ENCODE assay signal across 22 cellular contexts in the genomic region with DNA sequence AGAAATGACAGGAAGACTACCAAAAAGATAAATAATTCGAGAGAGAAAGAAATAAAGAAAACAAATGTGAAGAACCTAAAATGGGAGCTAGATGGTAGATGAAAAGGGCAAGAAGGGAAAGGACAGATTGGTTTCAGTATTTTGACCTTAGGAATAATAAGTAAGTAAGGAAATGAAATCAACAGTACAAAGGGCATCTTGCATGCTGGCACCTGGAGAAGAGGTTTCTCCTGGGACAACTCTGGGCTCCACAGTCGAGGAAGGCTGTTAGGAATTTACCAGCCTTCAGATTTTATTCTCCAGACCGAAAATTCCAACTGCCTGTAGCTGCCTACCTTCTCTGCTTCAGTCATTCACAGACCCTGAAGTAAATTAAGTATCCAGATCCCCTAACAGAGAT.
A peak's percentile ranks its signal among the peaks of the same experiment; 100 is the strongest.
DNase-seq lines count a peak whose midpoint lies in the region; ATAC-seq, FAIRE-seq and TF ChIP-seq lines count a peak whose summit lies in the region.
"Had no signal": no experiment of that assay in that cellular context is flagged by ENCODE, and none has a peak within 500 bp of the region (broad histone marks: within the 10 kb centered on the region; RNA-seq: fewer than 3 reads in every experiment).

No MANE protein-coding gene starts in this region.

- DNase-seq in A549 (ENCODE audit: low read depth in 1 of 2, low spot score in 1 of 2), result no peak
- no peak for DNase-seq in IMR-90
- no peak for DNase-seq in hepatocyte (ENCODE audit: low spot score)
- no peak for DNase-seq in neural crest cell (ENCODE audit: low read depth, low spot score)
- DNase-seq in upper lobe of right lung, result no peak
- no peak for DNase-seq in foreskin fibroblast
- DNase-seq in GM23338 (ENCODE audit: low spot score), result no peak
- DNase-seq in stimulated activated naive CD8-positive, alpha-beta T cell treated with anti-CD3 and anti-CD28 coated beads, Interleukin-15, amount 100 ng/mL, for 72 hours, result no peak
- DNase-seq: BE2C; CD4-positive, CD25-positive, alpha-beta regulatory T cell; COR-L47; MV-4-11; NCI-H1694 treated with DMSO at 0.1 percent for 48 hours; NCI-H2227 treated with DMSO at 0.1 percent for 48 hours; NCI-H510A treated with DMSO at 0.1 percent for 48 hours; PC-3; SIG-M5 had no signal

- peaks cover 22 to 44% of the 10 kb centered on the region in 2 experiments for H3K79me1 ChIP-seq in IMR-90 (ENCODE audit: low read depth in 1 of 2, low read length in 2 of 2)

- in situ Hi-C loops in IMR-90 (cut with MboI; ENCODE audit: low sequenced_read_pairs), result no loop called here

- H4K20me1 ChIP-seq in IMR-90 (ENCODE audit: insufficient read depth, low read length) (peaks cover 21% of the 10 kb centered on the region), hepatocyte (ENCODE audit: insufficient read depth, poor library complexity, severe bottlenecking) (no peaks in the 10 kb centered on the region), GM23338 (replicated peaks; ENCODE audit: insufficient read depth) (no peaks in the 10 kb centered on the region)

- intact Hi-C loops in IMR-90 (cut with micrococcal nuclease) (loop anchor here (5.0 kb wide), 1 partner anchor 60 kb away; no protein-coding TSS in a partner anchor), upper lobe of right lung (cut with DNase I) (no loop called here)

- H3K9me3 Mint-ChIP-seq in neural crest cell (peaks cover 7% of the 10 kb centered on the region), GM23338 (peaks cover 12% of the 10 kb centered on the region; the same call in 2 of the 3 replicates)
- peaks cover 0 to 14% of the 10 kb centered on the region in 2 donors for H3K9me3 Mint-ChIP-seq in stimulated activated naive CD8-positive, alpha-beta T cell treated with anti-CD3 and anti-CD28 coated beads, Interleukin-15, amount 100 ng/mL, for 72 hours

- H2BK5ac ChIP-seq in IMR-90 (ENCODE audit: low read depth, low read length, poor library complexity, severe bottlenecking), result peak overlapping the region; percentile 43

- H3K56ac ChIP-seq in IMR-90 (ENCODE audit: extremely low read depth, insufficient read depth, low read length), result no peak overlapping the region

- FAIRE-seq in A549 (lab: Jason Lieb, UNC), result no peak
- FAIRE-seq: G401.6, H54 had no signal

- ATAC-seq in A549, result no peak
- ATAC-seq in IMR-90 (ENCODE audit: low read depth), result no peak
- no peak for ATAC-seq in upper lobe of right lung
- ATAC-seq in GM23338, result no peak
- no peak for ATAC-seq in stimulated activated naive CD8-positive, alpha-beta T cell treated with anti-CD3 and anti-CD28 coated beads, Interleukin-15, amount 100 ng/mL, for 72 hours
- ATAC-seq: PC-3 had no signal

- no peaks in the 10 kb centered on the region for H3K36me3 ChIP-seq in IMR-90 (ENCODE audit: control insufficient read depth, insufficient read depth, low read length)
- no peaks in the 10 kb centered on the region for H3K36me3 ChIP-seq in hepatocyte (replicated peaks; ENCODE audit: insufficient read depth, low read depth)
- no peaks in the 10 kb centered on the region for H3K36me3 ChIP-seq in upper lobe of right lung
- no peaks in the 10 kb centered on the region for H3K36me3 ChIP-seq in GM23338 (ENCODE audit: insufficient read depth)
- H3K36me3 ChIP-seq: BE2C had no signal

- H2BK15ac ChIP-seq in IMR-90 (ENCODE audit: low read depth, low read length), result 0 out of 3 replicates have a peak overlapping the region, but pooled peaks have one; percentile 1

- H3K9me1 ChIP-seq in IMR-90 (ENCODE audit: insufficient read depth, low read length), result peaks cover 4% of the 10 kb centered on the region; the same call in 1 of the 2 replicates

- dilution Hi-C loops in IMR-90 (cut with HindIII; ENCODE audit: low sequenced_read_pairs, unreplicated experiment), result no loop called here

- H3K4ac ChIP-seq in IMR-90 (ENCODE audit: low read depth, low read length), result no peak overlapping the region

- H3K27me3 Mint-ChIP-seq in neural crest cell (ENCODE audit: low read depth), result no peaks in the 10 kb centered on the region
- H3K27me3 Mint-ChIP-seq in GM23338 (ENCODE audit: insufficient read depth, low read depth, poor library complexity), result no peaks in the 10 kb centered on the region
- H3K27me3 Mint-ChIP-seq in stimulated activated naive CD8-positive, alpha-beta T cell treated with anti-CD3 and anti-CD28 coated beads, Interleukin-15, amount 100 ng/mL, for 72 hours, result no peaks in the 10 kb centered on the region
- H3K27me3 Mint-ChIP-seq: CD4-positive, CD25-positive, alpha-beta regulatory T cell had no signal

- CTCF ChIA-PET in A549 (lab: Yijun Ruan, JAX), result no interaction called here
- CTCF ChIA-PET in IMR-90 (lab: Yijun Ruan, JAX), result no interaction called here

- peak overlapping the region; percentile 44 for H3K18ac ChIP-seq in IMR-90 (ENCODE audit: low read depth, low read length)

- WGBS in A549 (ENCODE audit: missing lambda C conversion rate), result 73% methylated on average over 3 of the region's 3 CpGs
- 100% methylated on average over 1 of the region's 3 CpGs; no CpG with 5 or more reads in 1 of the 2 experiments for WGBS in IMR-90 (ENCODE audit: extremely low coverage in 2 of 2, insufficient read length in 1 of 2), 2 experiments
- whole genome bisulfite sequencing in hepatocyte (ENCODE audit: low lambda C conversion rate, missing lambda C conversion rate), result 88% methylated on average over 3 of the region's 3 CpGs

- TF ChIP-seq RAD21 in A549 (conservative IDR thresholded peaks at IDR 0.05 in 1 of 2, IDR thresholded peaks at IDR 0.05 in 1 of 2) (no peak), IMR-90 (IDR thresholded peaks at IDR 0.05; ENCODE audit: low read length) (no peak)

- no peaks in the 10 kb centered on the region for H3K79me2 ChIP-seq in hepatocyte
- H3K79me2 ChIP-seq in GM23338 (replicated peaks; ENCODE audit: insufficient read depth), result no peaks in the 10 kb centered on the region; the same call in 1 of the 2 replicates

- H4K5ac ChIP-seq in IMR-90 (ENCODE audit: low read depth, low read length), result peak overlapping the region; percentile 16; the same call in 1 of the 2 replicates

- H2BK120ac ChIP-seq in IMR-90 (ENCODE audit: low read depth, low read length), result no peak overlapping the region

- TF ChIP-seq POLR2A in A549 (IDR thresholded peaks at IDR 0.05; ENCODE audit: low read length) (no peak), IMR-90 (IDR thresholded peaks at IDR 0.05; ENCODE audit: low read depth, low read length) (no peak)

- H3F3A ChIP-seq in GM23338 (replicated peaks; ENCODE audit: low read depth), result no peaks in the 10 kb centered on the region

- POLR2A ChIA-PET in A549 (lab: Yijun Ruan, JAX) (no interaction called here), IMR-90 (lab: Charles Lee; ENCODE audit: unreplicated experiment) (no interaction called here)

- H3K27ac ChIP-seq in A549, result no peak overlapping the region
- H3K27ac ChIP-seq in IMR-90 (ENCODE audit: insufficient read depth, low read length), result peak overlapping the region; percentile 21; the same call in 1 of the 2 replicates
- H3K27ac ChIP-seq in hepatocyte, result no peak overlapping the region
- H3K27ac ChIP-seq in upper lobe of right lung, result no peak overlapping the region
- H3K27ac ChIP-seq in GM23338 (ENCODE audit: low read depth), result no peak overlapping the region; the same call in 1 of the 2 replicates
- H3K27ac ChIP-seq: 22Rv1, KMS-11, RWPE1 had no signal

- H3K9me3 ChIP-seq in A549, result no peaks in the 10 kb centered on the region
- H3K9me3 ChIP-seq in IMR-90 (ENCODE audit: control insufficient read depth, insufficient read depth, low read length), result no peaks in the 10 kb centered on the region
- H3K9me3 ChIP-seq in hepatocyte (ENCODE audit: low read depth), result no peaks in the 10 kb centered on the region
- H3K9me3 ChIP-seq in upper lobe of right lung, result no peaks in the 10 kb centered on the region
- H3K9me3 ChIP-seq: BE2C had no signal

- BruUV-seq in IMR-90 (replicated peaks; lab: Mats Ljungman, UMichigan), result no TSS peak

- no peak overlapping the region for H2AK9ac ChIP-seq in IMR-90 (replicated peaks; ENCODE audit: low read depth, low read length, poor library complexity)

- no peak overlapping the region for H3K23ac ChIP-seq in IMR-90 (ENCODE audit: low read depth, low read length)

- H3K4me1 ChIP-seq in A549 (peaks cover 4% of the 10 kb centered on the region; the same call in 1 of the 3 replicates), IMR-90 (ENCODE audit: control insufficient read depth, insufficient read depth, low read length) (peaks cover 14% of the 10 kb centered on the region), hepatocyte (ENCODE audit: insufficient read depth) (peaks cover 7% of the 10 kb centered on the region), upper lobe of right lung (no peaks in the 10 kb centered on the region), GM23338 (ENCODE audit: insufficient read depth) (peaks cover 14% of the 10 kb centered on the region)
- H3K4me1 ChIP-seq: BE2C had no signal

- no peak overlapping the region for H4K91ac ChIP-seq in IMR-90 (ENCODE audit: insufficient read depth, low read depth, low read length)

- H2BK20ac ChIP-seq in IMR-90 (ENCODE audit: low read depth, low read length), result no peak overlapping the region

- no peak overlapping the region for H3K9ac ChIP-seq in IMR-90 (ENCODE audit: low read depth, low read length)
- H3K9ac ChIP-seq: KMS-11 had no signal

- no peak overlapping the region for H2AFZ ChIP-seq in IMR-90 (replicated peaks; ENCODE audit: low read length, poor library complexity)
- no peak overlapping the region for H2AFZ ChIP-seq in hepatocyte
- no peak overlapping the region for H2AFZ ChIP-seq in GM23338

- H3K4me3 ChIP-seq in A549, result no peak overlapping the region
- no peak overlapping the region for H3K4me3 ChIP-seq in IMR-90 (ENCODE audit: insufficient read depth, low read depth, low read length)
- H3K4me3 ChIP-seq in hepatocyte, result no peak overlapping the region
- no peak overlapping the region for H3K4me3 ChIP-seq in upper lobe of right lung
- no peak overlapping the region for H3K4me3 ChIP-seq in foreskin fibroblast (ENCODE audit: low read depth in 1 of 2, low read length in 2 of 2)
- H3K4me3 ChIP-seq in GM23338, result no peak overlapping the region

- H3K27ac Mint-ChIP-seq in neural crest cell (ENCODE audit: unreplicated experiment), result peak overlapping the region; percentile 60
- H3K27ac Mint-ChIP-seq in GM23338, result no peak overlapping the region
- no peak overlapping the region for H3K27ac Mint-ChIP-seq in stimulated activated naive CD8-positive, alpha-beta T cell treated with anti-CD3 and anti-CD28 coated beads, Interleukin-15, amount 100 ng/mL, for 72 hours
- H3K27ac Mint-ChIP-seq: CD4-positive, CD25-positive, alpha-beta regulatory T cell had no signal

- TF ChIP-seq EP300 in A549 (IDR thresholded peaks at IDR 0.05), result no peak

- H3K36me3 Mint-ChIP-seq in neural crest cell (ENCODE audit: low read depth) (peaks cover 20% of the 10 kb centered on the region), GM23338 (ENCODE audit: low read depth) (peaks cover 13% of the 10 kb centered on the region; the same call in 2 of the 3 replicates)

- H3K4me1 Mint-ChIP-seq in neural crest cell, result peaks cover 33% of the 10 kb centered on the region
- H3K4me1 Mint-ChIP-seq in GM23338, result peaks cover 23% of the 10 kb centered on the region
- H3K4me1 Mint-ChIP-seq in stimulated activated naive CD8-positive, alpha-beta T cell treated with anti-CD3 and anti-CD28 coated beads, Interleukin-15, amount 100 ng/mL, for 72 hours, result peaks cover 9% of the 10 kb centered on the region

- no peak overlapping the region for H3K14ac ChIP-seq in IMR-90 (replicated peaks; ENCODE audit: low read depth, low read length)

- 0 out of 3 replicates have a peak overlapping the region, but pooled peaks have one; percentile 15 for H3K4me2 ChIP-seq in A549
- peak overlapping the region; percentile 2; the same call in 1 of the 2 replicates for H3K4me2 ChIP-seq in IMR-90 (ENCODE audit: low read depth, low read length)
- H3K4me2 ChIP-seq in hepatocyte, result peak overlapping the region; percentile 22
- no peak overlapping the region for H3K4me2 ChIP-seq in GM23338
- H3K4me2 ChIP-seq: KMS-11 had no signal

- no peak for TF ChIP-seq CTCF in A549 (IDR thresholded peaks at IDR 0.05)
- TF ChIP-seq CTCF in IMR-90 (conservative IDR thresholded peaks at IDR 0.05; ENCODE audit: low read depth, low read length), result no peak
- no peak for TF ChIP-seq CTCF in hepatocyte (IDR thresholded peaks at IDR 0.05; ENCODE audit: poor library complexity)
- no peak for TF ChIP-seq CTCF in neural crest cell (conservative IDR thresholded peaks at IDR 0.05)
- TF ChIP-seq CTCF in upper lobe of right lung (IDR thresholded peaks at IDR 0.05), result no peak
- TF ChIP-seq CTCF in foreskin fibroblast (IDR thresholded peaks at IDR 0.05; ENCODE audit: low read depth, low read length), result no peak
- no peak for TF ChIP-seq CTCF in GM23338 (conservative IDR thresholded peaks at IDR 0.05; ENCODE audit: low read depth in 2 of 2)

- H3K4me3 Mint-ChIP-seq in neural crest cell (no peak overlapping the region), GM23338 (no peak overlapping the region)
- H3K4me3 Mint-ChIP-seq in stimulated activated naive CD8-positive, alpha-beta T cell treated with anti-CD3 and anti-CD28 coated beads, Interleukin-15, amount 100 ng/mL, for 72 hours, result no peak overlapping the region
- H3K4me3 Mint-ChIP-seq: CD4-positive, CD25-positive, alpha-beta regulatory T cell had no signal

- H3K27me3 ChIP-seq in IMR-90 (ENCODE audit: control insufficient read depth, insufficient read depth, low read length) (no peaks in the 10 kb centered on the region), hepatocyte (no peaks in the 10 kb centered on the region), upper lobe of right lung (no peaks in the 10 kb centered on the region), GM23338 (ENCODE audit: insufficient read depth) (no peaks in the 10 kb centered on the region)
- H3K27me3 ChIP-seq: BE2C had no signal

- H2AK5ac ChIP-seq in IMR-90 (ENCODE audit: low read depth, low read length), result no peak overlapping the region

- H3K9me2 ChIP-seq in hepatocyte (replicated peaks; ENCODE audit: insufficient read depth) (no peaks in the 10 kb centered on the region), GM23338 (ENCODE audit: insufficient read depth) (no peaks in the 10 kb centered on the region)

- no peak overlapping the region for H4K8ac ChIP-seq in IMR-90 (ENCODE audit: low read depth in 2 of 2, low read length in 2 of 2)
